10 cellular contexts compared by ENCODE assay signal in the genomic region with DNA sequence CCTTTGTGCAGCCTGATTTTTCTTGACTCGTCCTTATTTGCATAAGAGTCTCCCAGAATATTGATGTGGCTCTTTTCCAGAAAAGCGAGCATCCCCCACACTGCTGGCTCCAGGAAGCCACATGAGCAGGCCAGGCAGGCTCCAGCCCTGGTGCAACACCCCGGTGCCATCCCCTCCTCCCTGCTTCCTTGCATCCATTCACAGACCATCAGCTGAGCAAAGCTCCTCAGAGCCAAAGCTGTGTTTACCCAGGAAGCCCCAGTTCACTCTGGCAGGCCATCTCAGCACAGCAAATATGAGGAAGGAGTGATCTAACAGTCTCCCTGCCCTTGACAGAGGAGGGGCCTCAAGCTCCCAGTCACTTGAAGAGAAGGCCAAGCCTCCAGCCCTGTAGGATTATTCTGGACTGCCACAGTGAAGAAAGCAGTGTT. TPM values are rescaled to one million over a fixed set of nuclear protein-coding genes. Genes with fewer than 3 reads are reported as not detected.
DNase-seq lines count a peak whose midpoint lies in the region; ATAC-seq, FAIRE-seq and TF ChIP-seq lines count a peak whose summit lies in the region.
"Had no signal": no experiment of that assay in that cellular context is flagged by ENCODE, and none has a peak within 500 bp of the region (broad histone marks: within the 10 kb centered on the region; RNA-seq: fewer than 3 reads in every experiment).

No MANE protein-coding gene starts in this region.

- DNase-seq in NCI-H1105 treated with DMSO at 0.1 percent for 48 hours (lab: John Stamatoyannopoulos, UW) (peak; percentile 7), NCI-H1105 (lab: John Stamatoyannopoulos, UW) (no peak), bronchial epithelial cell (ENCODE audit: low read depth) (peak; percentile 86), testis (peak; percentile 74), trophoblast cell (no peak), esophagus squamous epithelium (lab: John Stamatoyannopoulos, UW) (no peak)

- no peaks in the 10 kb centered on the region for H3K27me3 ChIP-seq in bronchial epithelial cell (ENCODE audit: control insufficient read depth, insufficient read depth, low read length)
- no peaks in the 10 kb centered on the region for H3K27me3 ChIP-seq in layer of hippocampus (ENCODE audit: control insufficient read depth, insufficient read depth, low read length)
- no peaks in the 10 kb centered on the region for H3K27me3 ChIP-seq in testis
- H3K27me3 ChIP-seq in trophoblast cell (ENCODE audit: insufficient read depth, low read length), result no peaks in the 10 kb centered on the region
- H3K27me3 ChIP-seq in esophagus squamous epithelium, result no peaks in the 10 kb centered on the region

- H2BK120ac ChIP-seq in trophoblast cell (ENCODE audit: insufficient read depth, low read length, poor library complexity), result no peak overlapping the region

- H3K4ac ChIP-seq in trophoblast cell (ENCODE audit: low read depth, low read length), result no peak overlapping the region

- H2AK5ac ChIP-seq in trophoblast cell (ENCODE audit: low read length), result no peak overlapping the region

- H3K18ac ChIP-seq in trophoblast cell (ENCODE audit: low read length), result no peak overlapping the region

- H4K12ac ChIP-seq in trophoblast cell (ENCODE audit: low read depth, low read length), result no peak overlapping the region

- H3K36me3 ChIP-seq in bronchial epithelial cell (ENCODE audit: control insufficient read depth, insufficient read depth, low read length) (no peaks in the 10 kb centered on the region), testis (ENCODE audit: low read depth, missing control alignments) (no peaks in the 10 kb centered on the region), trophoblast cell (ENCODE audit: control insufficient read depth in 1 of 2, insufficient read depth in 2 of 2, low read length in 2 of 2) (no peaks in the 10 kb centered on the region), esophagus squamous epithelium (no peaks in the 10 kb centered on the region)

- H4K8ac ChIP-seq in trophoblast cell (ENCODE audit: low read depth, low read length), result no peak overlapping the region

- H2BK12ac ChIP-seq in trophoblast cell (ENCODE audit: low read length), result no peak overlapping the region

- no peak overlapping the region for H3K4me2 ChIP-seq in trophoblast cell (ENCODE audit: low read length)

- peak overlapping the region; percentile 71 for H3K27ac ChIP-seq in layer of hippocampus (ENCODE audit: low read depth, low read length)
- peak overlapping the region; percentile 25 to 44 for H3K27ac ChIP-seq in testis
- H3K27ac ChIP-seq in trophoblast cell (ENCODE audit: low read depth, low read length), result no peak overlapping the region
- peak overlapping the region in 2 of 4 donors; percentile 52 to 64 for H3K27ac ChIP-seq in esophagus squamous epithelium
- H3K27ac ChIP-seq: psoas muscle had no signal

- no peaks in the 10 kb centered on the region for H3K79me2 ChIP-seq in trophoblast cell (ENCODE audit: control insufficient read depth, insufficient read depth, low read length, poor library complexity)

- WGBS in testis, 2 donors, result 22 to 41% methylated on average over 3 of the region's 3 CpGs
- no CpG with 5 or more reads among the region's 3 CpGs for WGBS in trophoblast cell (ENCODE audit: extremely low coverage, insufficient coverage, insufficient read length)
- 12 to 14% methylated on average over 1 to 3 of the region's 3 CpGs for WGBS in esophagus squamous epithelium, 2 donors

- H4K91ac ChIP-seq in trophoblast cell (ENCODE audit: low read depth, low read length), result no peak overlapping the region

- H3K4me1 ChIP-seq in testis (peaks cover 8% of the 10 kb centered on the region), trophoblast cell (ENCODE audit: control insufficient read depth in 1 of 2, insufficient read depth in 2 of 2, low read length in 2 of 2) (no peaks in the 10 kb centered on the region), esophagus squamous epithelium (peaks cover 0 to 22% (median 0%) of the 10 kb centered on the region in 3 donors)
- H3K4me1 ChIP-seq: psoas muscle had no signal

- H3K4me3 ChIP-seq in bronchial epithelial cell (ENCODE audit: low read depth, low read length) (no peak overlapping the region), testis (no peak overlapping the region), trophoblast cell (ENCODE audit: low read depth, low read length) (no peak overlapping the region), esophagus squamous epithelium (no peak overlapping the region)
- H3K4me3 ChIP-seq: psoas muscle had no signal

- H2AFZ ChIP-seq in trophoblast cell (ENCODE audit: insufficient read depth, low read length, poor library complexity), result no peak overlapping the region

- no peak overlapping the region for H3K23ac ChIP-seq in trophoblast cell (ENCODE audit: low read length)

- no peak overlapping the region for H2BK5ac ChIP-seq in trophoblast cell (ENCODE audit: low read depth, low read length, poor library complexity)

- no peak for TF ChIP-seq POLR2A in testis (IDR thresholded peaks at IDR 0.05)
- TF ChIP-seq POLR2A in esophagus squamous epithelium (IDR thresholded peaks at IDR 0.05), result no peak

- no peak for FAIRE-seq in bronchial epithelial cell (lab: Jason Lieb, UNC)
- FAIRE-seq: A204.1 had no signal

- ATAC-seq in HG02798 (IDR thresholded peaks at IDR 0.05; ENCODE audit: poor library complexity, unreplicated experiment), result no peak

- intact Hi-C loops in testis (cut with DNase I; ENCODE audit: low total_unique reads), result no loop called here
- intact Hi-C loops in esophagus squamous epithelium (cut with DNase I), result no loop called here

- H3K9ac ChIP-seq in trophoblast cell (ENCODE audit: low read length), result no peak overlapping the region

- H3K14ac ChIP-seq in trophoblast cell (ENCODE audit: low read length), result no peak overlapping the region

- H3K79me1 ChIP-seq in trophoblast cell (ENCODE audit: low read length), result no peaks in the 10 kb centered on the region

- TF ChIP-seq CTCF in bronchial epithelial cell (IDR thresholded peaks at IDR 0.05; ENCODE audit: insufficient read depth, low read length, severe bottlenecking) (no peak), testis (IDR thresholded peaks at IDR 0.05) (no peak), esophagus squamous epithelium (IDR thresholded peaks at IDR 0.05) (no peak)

- H3K9me3 ChIP-seq in testis (no peaks in the 10 kb centered on the region), trophoblast cell (ENCODE audit: insufficient read depth, low read depth, low read length) (no peaks in the 10 kb centered on the region), esophagus squamous epithelium (no peaks in the 10 kb centered on the region)
- H3K9me3 ChIP-seq: psoas muscle had no signal

RNA-seq across cellular contexts. Expression of a gene that starts 34.4 kb away (rescaled TPM):
- total RNA-seq in bronchial epithelial cell (0.53 TPM in 1 of 2 replicates, not detected in the other), testis (1 to 10 TPM in 1 of 2 donors, under 1 TPM in 1; 0.37 to 2.3 TPM), esophagus squamous epithelium (under 1 TPM in 1 of 4 donors, not detected in 3; 0.09 TPM)
- polyA plus RNA-seq in testis (ENCODE audit: insufficient read depth, low read depth, low replicate concordance), result 1.0 TPM
- 0.01 and 0.04 TPM in 2 replicates for polyA plus RNA-seq in trophoblast cell (2013)
- total RNA-seq: psoas muscle had no signal

Comparison
In these comparisons a context has a peak if more than half of its experiments do, and no peak if none do; other contexts are left out.
1. DNase-seq: peak in NCI-H1105 treated with DMSO at 0.1 percent for 48 hours (single experiment), bronchial epithelial cell (single experiment) and testis (single experiment); none in NCI-H1105 (single experiment), trophoblast cell (0 of 2) and esophagus squamous epithelium (single experiment).